In genomic region chr3:94063497-94064119, GRCh38 we compare ENCODE assay signal across 8 cellular contexts. TPM values are rescaled to one million over a fixed set of nuclear protein-coding genes. Genes with fewer than 3 reads are reported as not detected.
DNase-seq lines count a peak whose midpoint lies in the region; ATAC-seq, FAIRE-seq and TF ChIP-seq lines count a peak whose summit lies in the region.

No MANE protein-coding gene starts in this region.

- H3K27me3 ChIP-seq in CD4-positive, CD25-positive, alpha-beta regulatory T cell (ENCODE audit: control insufficient read depth, insufficient read depth, low read length) = no peaks in the 10 kb centered on the region
- H3K27me3 ChIP-seq in bronchial epithelial cell (ENCODE audit: control insufficient read depth, insufficient read depth, low read length) (no peaks in the 10 kb centered on the region), mucosa of rectum (ENCODE audit: control insufficient read depth in 2 of 2, insufficient read depth in 2 of 2, low read length in 2 of 2) (no peaks in the 10 kb centered on the region)

- FAIRE-seq in bronchial epithelial cell (lab: Jason Lieb, UNC) = no peak

- H3K36me3 Mint-ChIP-seq in CD4-positive, CD25-positive, alpha-beta regulatory T cell = peaks cover 50% of the 10 kb centered on the region

- H3K27me3 Mint-ChIP-seq in CD4-positive, CD25-positive, alpha-beta regulatory T cell = no peaks in the 10 kb centered on the region

- ATAC-seq in CD4-positive, CD25-positive, alpha-beta regulatory T cell (ENCODE audit: low read depth in 2 of 2) = no peak
- no peak for ATAC-seq in GM18870 (IDR thresholded peaks at IDR 0.05; ENCODE audit: unreplicated experiment)

- H3K9ac ChIP-seq in mucosa of rectum (ENCODE audit: low read depth in 1 of 2, low read length in 2 of 2) = peak overlapping the region; percentile 78 to 92

- TF ChIP-seq CTCF in LNCaP clone FGC (IDR thresholded peaks at IDR 0.05; ENCODE audit: control insufficient read depth, extremely low read depth, insufficient read depth) (no peak), bronchial epithelial cell (IDR thresholded peaks at IDR 0.05; ENCODE audit: insufficient read depth, low read length, severe bottlenecking) (no peak)

- H3K36me3 ChIP-seq in CD4-positive, CD25-positive, alpha-beta regulatory T cell (ENCODE audit: control insufficient read depth, insufficient read depth, low read length) = peaks cover 6% of the 10 kb centered on the region
- H3K36me3 ChIP-seq in bronchial epithelial cell (ENCODE audit: control insufficient read depth, insufficient read depth, low read length) (peaks cover 2% of the 10 kb centered on the region), mucosa of rectum (ENCODE audit: control insufficient read depth in 2 of 2, insufficient read depth in 2 of 2, low read length in 2 of 2) (peaks cover 11 to 25% of the 10 kb centered on the region in 2 donors)

- H3K4me1 Mint-ChIP-seq in CD4-positive, CD25-positive, alpha-beta regulatory T cell = peaks cover 40 to 71% (median 59%) of the 10 kb centered on the region in 4 donors

- no peaks in the 10 kb centered on the region for H3K9me3 Mint-ChIP-seq in CD4-positive, CD25-positive, alpha-beta regulatory T cell

- H3K9me3 ChIP-seq in CD4-positive, CD25-positive, alpha-beta regulatory T cell (ENCODE audit: control insufficient read depth in 2 of 2, low read length in 2 of 2) = no peaks in the 10 kb centered on the region
- H3K9me3 ChIP-seq in mucosa of rectum (ENCODE audit: control insufficient read depth in 2 of 2, low read length in 2 of 2) = no peaks in the 10 kb centered on the region

- peaks cover 43% of the 10 kb centered on the region for H3K4me1 ChIP-seq in CD4-positive, CD25-positive, alpha-beta regulatory T cell (ENCODE audit: control insufficient read depth, insufficient read depth, low read length, poor library complexity, severe bottlenecking)
- H3K4me1 ChIP-seq in mucosa of rectum (ENCODE audit: control insufficient read depth in 2 of 2, insufficient read depth in 2 of 2, low read length in 2 of 2) = peaks cover 11 to 21% of the 10 kb centered on the region in 2 donors

- peak overlapping the region; percentile 96 to 99 (median 99) for H3K4me3 Mint-ChIP-seq in CD4-positive, CD25-positive, alpha-beta regulatory T cell

- H3K27ac ChIP-seq in CD4-positive, CD25-positive, alpha-beta regulatory T cell (ENCODE audit: insufficient read depth, low read length, poor library complexity, severe bottlenecking) = peak overlapping the region; percentile 97
- peak overlapping the region; percentile 90 to 95 for H3K27ac ChIP-seq in mucosa of rectum (ENCODE audit: low read depth in 2 of 2, low read length in 2 of 2)

- H3K4me3 ChIP-seq in CD4-positive, CD25-positive, alpha-beta regulatory T cell (ENCODE audit: low read depth, low read length) = peak overlapping the region; percentile 96
- peak overlapping the region; percentile 80 for H3K4me3 ChIP-seq in LNCaP clone FGC (ENCODE audit: low read depth, low read length)
- H3K4me3 ChIP-seq in bronchial epithelial cell (ENCODE audit: low read depth, low read length) = peak overlapping the region; percentile 82
- H3K4me3 ChIP-seq in mucosa of rectum (ENCODE audit: low read length in 2 of 2) = peak overlapping the region; percentile 85 to 96

- H3K27ac Mint-ChIP-seq in CD4-positive, CD25-positive, alpha-beta regulatory T cell = peak overlapping the region; percentile 99 to 100 (median 100)

- DNase-seq in CD4-positive, CD25-positive, alpha-beta regulatory T cell = peak in 1 of 3 donors; percentile 41
- DNase-seq in LNCaP clone FGC (ENCODE audit: low read depth) (no peak), bronchial epithelial cell (ENCODE audit: low read depth) (no peak), putamen (ENCODE audit: low spot score) (no peak), NCI-H1105 treated with DMSO at 0.1 percent for 48 hours (lab: John Stamatoyannopoulos, UW) (no peak), NCI-H345 treated with DMSO at 0.1 percent for 48 hours (lab: John Stamatoyannopoulos, UW; ENCODE audit: unreplicated experiment) (no peak)

RNA-seq across cellular contexts. Expression of gene NSUN3, which starts 0.7 kb away (rescaled TPM):
- total RNA-seq in CD4-positive, CD25-positive, alpha-beta regulatory T cell = 26.2 TPM
- 10 to 100 TPM in 3 of 4 donors, 1 to 10 TPM in 1; 9.8 to 12.3 (median 11.3) TPM for polyA plus RNA-seq in CD4-positive, CD25-positive, alpha-beta regulatory T cell
- total RNA-seq in bronchial epithelial cell = 7.9 and 11.4 TPM in 2 replicates

RNA-seq across cellular contexts. Expression of gene DHFR2, which starts 0.9 kb away (rescaled TPM):
- 2.9 TPM for total RNA-seq in CD4-positive, CD25-positive, alpha-beta regulatory T cell
- 1 to 10 TPM; 4.2 to 6.7 (median 4.9) TPM for polyA plus RNA-seq in CD4-positive, CD25-positive, alpha-beta regulatory T cell
- 1.3 and 1.9 TPM in 2 replicates for total RNA-seq in bronchial epithelial cell

RNA-seq across cellular contexts. Expression of gene STX19, which starts 35.2 kb away (rescaled TPM):
- not detected for total RNA-seq in CD4-positive, CD25-positive, alpha-beta regulatory T cell
- polyA plus RNA-seq in CD4-positive, CD25-positive, alpha-beta regulatory T cell = under 1 TPM in 1 of 4 donors, not detected in 3; 0.95 TPM
- 0.53 and 5.1 TPM in 2 replicates for total RNA-seq in bronchial epithelial cell
